In genomic region chr17:67316776-67317175, GRCh38 we compare ENCODE assay signal across 6 cellular contexts.
"Had no signal": no experiment of that assay in that cellular context is flagged by ENCODE, and none has a peak within 500 bp of the region (broad histone marks: within the 10 kb centered on the region; RNA-seq: fewer than 3 reads in every experiment).

No MANE protein-coding gene starts in this region.

- H3K4me1 Mint-ChIP-seq: IgD-negative memory B cell had no signal

- H3K4me3 ChIP-seq: K562 had no signal

- DNase-seq: IMR-90, KBM-7 had no signal

- H3K4me3 Mint-ChIP-seq: IgD-negative memory B cell had no signal

- H3K36me3 Mint-ChIP-seq: IgD-negative memory B cell had no signal

- H3K27ac ChIP-seq: HL-60 had no signal

- H3K9me3 Mint-ChIP-seq: IgD-negative memory B cell had no signal

- ATAC-seq: HepG2, K562 had no signal

- H3K27ac Mint-ChIP-seq: IgD-negative memory B cell had no signal
